16 cellular contexts compared by ENCODE assay signal in genomic region chr3:149501524-149501923, GRCh38. TPM values are rescaled to one million over a fixed set of nuclear protein-coding genes. Genes with fewer than 3 reads are reported as not detected.
DNase-seq lines count a peak whose midpoint lies in the region; ATAC-seq and TF ChIP-seq lines count a peak whose summit lies in the region.
"Had no signal": no experiment of that assay in that cellular context is flagged by ENCODE, and none has a peak within 500 bp of the region (broad histone marks: within the 10 kb centered on the region; RNA-seq: fewer than 3 reads in every experiment).

No MANE protein-coding gene starts in this region.

- no peak overlapping the region for H3K27ac Mint-ChIP-seq in MCF 10A (ENCODE audit: low read depth, unreplicated experiment)
- H3K27ac Mint-ChIP-seq: activated T-helper 17 cell treated with anti-CD3 and anti-CD28 coated beads, Interleukin-2, amount 50 U/mL, for 72 hours had no signal

- TF ChIP-seq CTCF in MCF 10A (IDR thresholded peaks at IDR 0.05; ENCODE audit: unreplicated experiment) (no peak), mammary epithelial cell (conservative IDR thresholded peaks at IDR 0.05 in 1 of 2, IDR thresholded peaks at IDR 0.05 in 1 of 2; ENCODE audit: extremely low read depth in 1 of 2, insufficient read depth in 1 of 2, low read depth in 1 of 2, low read length in 2 of 2) (no peak), choroid plexus epithelial cell (conservative IDR thresholded peaks at IDR 0.05; ENCODE audit: low read depth, low read length) (no peak), left lung (IDR thresholded peaks at IDR 0.05) (no peak), omental fat pad (IDR thresholded peaks at IDR 0.05) (no peak)

- H3K27me3 ChIP-seq in mammary epithelial cell (ENCODE audit: insufficient read depth, low read length) (no peaks in the 10 kb centered on the region), left lung (no peaks in the 10 kb centered on the region), aorta (ENCODE audit: control insufficient read depth in 1 of 2, insufficient read depth in 2 of 2, low read length in 1 of 2) (no peaks in the 10 kb centered on the region)

- no peaks in the 10 kb centered on the region for H3K36me3 Mint-ChIP-seq in MCF 10A (ENCODE audit: insufficient read depth, unreplicated experiment)
- H3K36me3 Mint-ChIP-seq: natural killer cell treated with Interleukin-12 subunit alpha and Interleukin-12 subunit beta and Interleukin-15 and Interleukin-18, amount 100 ng/mL, for 72 hours had no signal

- no peaks in the 10 kb centered on the region for H3K9me3 ChIP-seq in mammary epithelial cell (replicated peaks; ENCODE audit: insufficient read depth, low read length)
- no peaks in the 10 kb centered on the region for H3K9me3 ChIP-seq in left lung
- no peaks in the 10 kb centered on the region for H3K9me3 ChIP-seq in aorta (ENCODE audit: control insufficient read depth, low read length)

- H3K4me2 ChIP-seq in mammary epithelial cell (ENCODE audit: insufficient read depth, low read depth, low read length) = no peak overlapping the region

- no peak overlapping the region for H3K4me3 ChIP-seq in mammary epithelial cell (replicated peaks in 1 of 3; ENCODE audit: insufficient read depth in 1 of 3, low read depth in 2 of 3, low read length in 3 of 3)
- no peak overlapping the region for H3K4me3 ChIP-seq in choroid plexus epithelial cell (ENCODE audit: low read depth, low read length)
- H3K4me3 ChIP-seq in left lung = no peak overlapping the region
- no peak overlapping the region for H3K4me3 ChIP-seq in aorta (ENCODE audit: low read length in 2 of 2)

- no peak overlapping the region for H3K4me3 Mint-ChIP-seq in MCF 10A (ENCODE audit: unreplicated experiment)
- H3K4me3 Mint-ChIP-seq: activated T-helper 17 cell treated with anti-CD3 and anti-CD28 coated beads, Interleukin-2, amount 50 U/mL, for 72 hours; central memory CD8-positive, alpha-beta T cell; natural killer cell treated with Interleukin-12 subunit alpha and Interleukin-12 subunit beta and Interleukin-15 and Interleukin-18, amount 100 ng/mL, for 72 hours had no signal

- in situ Hi-C loops in mammary epithelial cell (cut with MboI; ENCODE audit: low sequenced_read_pairs in 2 of 2) = loop anchor here in 1 of 2 donors (25.0 kb wide), 1 partner anchor 711 kb away; no protein-coding TSS in a partner anchor

- no peaks in the 10 kb centered on the region for H3K27me3 Mint-ChIP-seq in MCF 10A (ENCODE audit: insufficient read depth, unreplicated experiment)

- H3K4me1 ChIP-seq in mammary epithelial cell (ENCODE audit: insufficient read depth, low read length) (no peaks in the 10 kb centered on the region), left lung (no peaks in the 10 kb centered on the region), aorta (ENCODE audit: control insufficient read depth in 1 of 2, insufficient read depth in 2 of 2, low read length in 2 of 2) (peaks cover 0 to 3% of the 10 kb centered on the region in 2 donors)

- ATAC-seq in left lung (peak; percentile 93), aorta (ENCODE audit: low FRiP score) (peak; percentile 77), omental fat pad (ENCODE audit: low FRiP score) (no peak)
- ATAC-seq: activated T-helper 17 cell treated with anti-CD3 and anti-CD28 coated beads, Interleukin-2, amount 50 U/mL, for 72 hours; esophagus mucosa; natural killer cell treated with Interleukin-12 subunit alpha and Interleukin-12 subunit beta and Interleukin-15 and Interleukin-18, amount 100 ng/mL, for 72 hours had no signal

- H3K4me1 Mint-ChIP-seq in MCF 10A (ENCODE audit: insufficient read depth, unreplicated experiment) = peaks cover 4% of the 10 kb centered on the region
- H3K4me1 Mint-ChIP-seq: activated T-helper 17 cell treated with anti-CD3 and anti-CD28 coated beads, Interleukin-2, amount 50 U/mL, for 72 hours; central memory CD8-positive, alpha-beta T cell had no signal

- no peak overlapping the region for H2AFZ ChIP-seq in mammary epithelial cell (ENCODE audit: low read depth, low read length)

- WGBS in mammary epithelial cell (ENCODE audit: low coverage, missing lambda C conversion rate) = 100% methylated on average over 1 of the region's 1 CpG
- 55 to 80% methylated on average over 1 of the region's 1 CpG for WGBS in aorta, 2 donors

- H3K36me3 ChIP-seq in mammary epithelial cell (ENCODE audit: insufficient read depth, low read length) = no peaks in the 10 kb centered on the region
- H3K36me3 ChIP-seq in left lung = no peaks in the 10 kb centered on the region
- H3K36me3 ChIP-seq in aorta (ENCODE audit: control insufficient read depth in 1 of 2, insufficient read depth in 2 of 2, low read length in 1 of 2) = no peaks in the 10 kb centered on the region

- CTCF ChIA-PET in MCF 10A (lab: Yijun Ruan, JAX) (interaction anchor here (0.5 to 2.7 kb wide), 8 partner anchors 8 to 307 kb away, joined by 3 to 14 read pairs (median 6); no protein-coding TSS in a partner anchor), mammary epithelial cell (lab: Charles Lee; ENCODE audit: low non-redundant PET) (interaction anchor here (0.6 kb wide), 1 partner anchor 379 kb away, joined by 5 read pairs; no protein-coding TSS in a partner anchor)

- H4K20me1 ChIP-seq in mammary epithelial cell (ENCODE audit: insufficient read depth, low read length) = no peaks in the 10 kb centered on the region

- H3K9me3 Mint-ChIP-seq in MCF 10A (ENCODE audit: unreplicated experiment) = no peaks in the 10 kb centered on the region
- H3K9me3 Mint-ChIP-seq: activated T-helper 17 cell treated with anti-CD3 and anti-CD28 coated beads, Interleukin-2, amount 50 U/mL, for 72 hours; central memory CD8-positive, alpha-beta T cell; natural killer cell treated with Interleukin-12 subunit alpha and Interleukin-12 subunit beta and Interleukin-15 and Interleukin-18, amount 100 ng/mL, for 72 hours had no signal

- no TSS peak for BruUV-seq in MCF 10A (replicated peaks; lab: Mats Ljungman, UMichigan)
- no TSS peak for BruUV-seq in mammary epithelial cell (replicated peaks; lab: Mats Ljungman, UMichigan)

- DNase-seq in MCF 10A (ENCODE audit: unreplicated experiment) (peak; percentile 11), mammary epithelial cell (no peak), choroid plexus epithelial cell (ENCODE audit: low read depth) (peak; percentile 89), left lung (no peak), aorta (peak in 1 of 2 donors; percentile 78), SIG-M5 treated with dmso at 0.1 percent for 504 hours (lab: John Stamatoyannopoulos, UW; ENCODE audit: unreplicated experiment) (no peak), omental fat pad (ENCODE audit: low spot score) (no peak), AML-193 (lab: John Stamatoyannopoulos, UW) (no peak)
- DNase-seq: 8988T; activated CD4-positive, alpha-beta T cell treated with anti-CD3 and anti-CD28 coated beads for 48 hours; NCI-H2029 had no signal

- no peak overlapping the region for H3K27ac ChIP-seq in mammary epithelial cell (ENCODE audit: insufficient read depth, low read depth, low read length)
- peak overlapping the region in 1 of 2 donors; percentile 49 for H3K27ac ChIP-seq in left lung
- peak overlapping the region in 1 of 2 donors; percentile 62 for H3K27ac ChIP-seq in aorta (ENCODE audit: low read depth in 1 of 2, low read length in 2 of 2)

- POLR2A ChIA-PET in MCF 10A (lab: Yijun Ruan, JAX) = interaction anchor here (0.9 kb wide), 1 partner anchor 309 kb away, joined by 3 read pairs; no protein-coding TSS in a partner anchor

- H3K79me2 ChIP-seq in mammary epithelial cell (ENCODE audit: insufficient read depth, low read length) = no peaks in the 10 kb centered on the region

- H3K9ac ChIP-seq in mammary epithelial cell (ENCODE audit: insufficient read depth, low read length) = no peak overlapping the region

- intact Hi-C loops in MCF 10A (cut with micrococcal nuclease) = no loop called here
- intact Hi-C loops in mammary epithelial cell (cut with micrococcal nuclease) = no loop called here
- intact Hi-C loops in left lung (cut with DNase I) = no loop called here
- intact Hi-C loops in aorta (cut with DNase I) = no loop called here

- dilution Hi-C loops in mammary epithelial cell (cut with HindIII; ENCODE audit: low sequenced_read_pairs) = loop anchor here (25.0 kb wide), 1 partner anchor 261 kb away; the partner anchor contains the start of gene COMMD2

RNA-seq across cellular contexts. Expression of gene TM4SF4, which starts 27.0 kb away (rescaled TPM):
- total RNA-seq in MCF 10A (2022) = not detected in 2 replicates
- total RNA-seq in mammary epithelial cell = not detected
- not detected for polyA plus RNA-seq in mammary epithelial cell
- not detected for polyA minus RNA-seq in mammary epithelial cell
- total RNA-seq in left lung = 1 to 10 TPM; 1.3 to 2.0 TPM
- not detected for total RNA-seq in aorta
- polyA plus RNA-seq in aorta = 10 to 100 TPM in 1 of 2 donors, under 1 TPM in 1; 0.20 to 83.4 TPM
- total RNA-seq in omental fat pad = under 1 TPM in 2 of 4 donors, not detected in 2; 0.24 to 0.65 TPM
- total RNA-seq: activated T-helper 17 cell treated with anti-CD3 and anti-CD28 coated beads, Interleukin-2, amount 50 U/mL, for 72 hours; esophagus mucosa; natural killer cell treated with Interleukin-12 subunit alpha and Interleukin-12 subunit beta and Interleukin-15 and Interleukin-18, amount 100 ng/mL, for 72 hours; ureter had no signal

Comparison
In these comparisons a context has a peak if more than half of its experiments do, and no peak if none do; other contexts are left out.
1. DNase-seq: peak in MCF 10A (single experiment) and choroid plexus epithelial cell (single experiment); none in mammary epithelial cell (single experiment), left lung (0 of 2), SIG-M5 treated with dmso at 0.1 percent for 504 hours (single experiment), omental fat pad (single experiment) and AML-193 (0 of 2).